30 cellular contexts compared by ENCODE assay signal in genomic region chr4:115331241-115331640, GRCh38.
"Had no signal": no experiment of that assay in that cellular context is flagged by ENCODE, and none has a peak within 500 bp of the region (broad histone marks: within the 10 kb centered on the region; RNA-seq: fewer than 3 reads in every experiment).

No MANE protein-coding gene starts in this region.

- ATAC-seq: PC-3, Right ventricle myocardium inferior had no signal

- H3K4me2 ChIP-seq: SK-N-SH had no signal

- H3K27me3 ChIP-seq: Peyer's patch, SJCRH30 had no signal

- H3K9me3 ChIP-seq: Peyer's patch, SJCRH30, SK-N-SH had no signal

- H3K4me1 ChIP-seq: Peyer's patch, SJCRH30 had no signal

- H3K9ac ChIP-seq: SK-N-SH had no signal

- H3K36me3 ChIP-seq: Peyer's patch, SJCRH30 had no signal

- DNase-seq: Karpas-422, KG1, NCI-H1048, NCI-H1092 treated with DMSO at 0.1 percent for 48 hours, NCI-H1105 treated with DMSO at 0.1 percent for 48 hours, NCI-H1436, NCI-H1694, NCI-H187, NCI-H1930, NCI-H2029 treated with DMSO at 0.1 percent for 48 hours, NCI-H2107, NCI-H2171, NCI-H226, NCI-H446 treated with DMSO at 0.1 percent for 48 hours, NCI-H510A, NCI-H524, NCI-H526, NCI-H69, NCI-H748 treated with DMSO at 0.1 percent for 48 hours, NCI-H82, PC-3, Peyer's patch, SHP77, SIG-M5, SJCRH30, SK-N-SH, SW 1271, T-helper 1 cell had no signal

- H3K4me3 ChIP-seq: Peyer's patch, SJCRH30 had no signal

- H3K27ac ChIP-seq: Peyer's patch, RWPE1, SJCRH30 had no signal

- H3K9me2 ChIP-seq: SK-N-SH had no signal
